ENCODE assay signal across 20 cellular contexts in the genomic region with DNA sequence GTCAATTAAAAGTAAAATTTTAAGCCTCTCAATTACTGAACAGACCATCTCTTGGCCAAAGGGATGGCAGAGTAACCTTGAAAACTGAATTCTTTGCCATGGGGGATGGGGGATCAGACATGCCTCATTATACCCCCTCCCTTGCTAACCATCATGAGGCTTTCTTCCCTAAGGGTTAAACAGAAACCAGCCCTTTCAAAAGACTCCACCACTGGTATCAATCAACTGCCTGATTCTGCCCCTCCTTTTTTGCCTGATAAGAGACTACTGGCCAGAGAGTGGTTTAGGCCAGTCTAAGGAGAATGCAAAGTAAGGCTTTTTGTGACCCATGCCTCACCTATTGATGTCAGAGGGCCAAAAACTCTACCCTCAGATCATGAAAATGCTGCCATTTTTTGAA.
"Had no signal": no experiment of that assay in that cellular context is flagged by ENCODE, and none has a peak within 500 bp of the region (broad histone marks: within the 10 kb centered on the region; RNA-seq: fewer than 3 reads in every experiment).

No MANE protein-coding gene starts in this region.

- ATAC-seq: esophagus mucosa, foreskin keratinocyte, gastroesophageal sphincter, heart left ventricle, left cardiac atrium, left lung, left ventricle myocardium superior, lower lobe of right lung had no signal

- H3K36me3 ChIP-seq: colonic mucosa, gastroesophageal sphincter, heart left ventricle, left lung, lower lobe of right lung had no signal

- H3K4me1 ChIP-seq: colonic mucosa, foreskin keratinocyte, gastroesophageal sphincter, heart left ventricle, left lung, lower lobe of right lung had no signal

- H3K9me3 ChIP-seq: colonic mucosa had no signal

- H3K4me3 ChIP-seq: colonic mucosa, dorsolateral prefrontal cortex, gastroesophageal sphincter, heart left ventricle, hepatocyte, left lung, lower lobe of right lung had no signal

- H3K27me3 ChIP-seq: colonic mucosa, dorsolateral prefrontal cortex, foreskin keratinocyte, gastroesophageal sphincter, heart left ventricle, hepatocyte, left lung had no signal

- H3K27ac ChIP-seq: colonic mucosa, dorsolateral prefrontal cortex, epithelial cell of prostate, foreskin keratinocyte, gastroesophageal sphincter, heart left ventricle, hepatocyte, left lung, lower lobe of right lung had no signal

- DNase-seq: cerebellar nuclear complex; colonic mucosa; cortex of kidney; dermis blood vessel endothelial cell; dorsolateral prefrontal cortex; effector CD4-positive, alpha-beta T cell; effector memory CD4-positive, alpha-beta T cell; erythroblast; foreskin keratinocyte; heart left ventricle; left cardiac atrium; left lung; left ventricle myocardium superior; lower lobe of right lung; mesenchymal stem cell; midbrain had no signal
